8 cellular contexts compared by ENCODE assay signal in the genomic region with DNA sequence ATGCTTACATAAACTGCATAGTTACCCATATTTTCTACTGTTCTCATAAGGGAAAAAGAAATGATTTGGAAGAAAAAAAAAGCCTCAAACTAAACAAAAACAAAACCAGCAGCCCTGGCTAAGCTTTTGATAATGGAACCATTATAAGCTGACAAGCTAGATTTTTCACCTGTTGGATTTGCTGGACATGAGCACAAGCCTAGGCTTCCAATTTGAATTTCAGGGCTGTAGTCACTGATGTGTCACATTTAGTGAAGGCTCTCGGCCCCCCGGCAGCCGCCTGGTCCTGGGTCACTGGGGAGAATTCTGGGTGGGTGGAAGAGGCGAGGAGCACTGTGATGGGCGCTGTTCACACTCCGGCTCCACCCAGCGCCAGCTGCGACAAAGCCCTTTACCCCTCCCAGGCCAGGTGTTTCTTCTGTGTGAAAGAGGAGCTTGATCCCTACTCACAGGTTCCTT. TPM values are rescaled to one million over a fixed set of nuclear protein-coding genes. Genes with fewer than 3 reads are reported as not detected.
DNase-seq lines count a peak whose midpoint lies in the region; ATAC-seq and TF ChIP-seq lines count a peak whose summit lies in the region.

No MANE protein-coding gene starts in this region.

- TF ChIP-seq EP300 in SK-N-SH (IDR thresholded peaks at IDR 0.05; ENCODE audit: borderline replicate concordance in 1 of 2, low read depth in 1 of 2, low read length in 1 of 2): no peak

- peak overlapping the region; percentile 90 for H3K27ac Mint-ChIP-seq in central memory CD8-positive, alpha-beta T cell (ENCODE audit: low read depth)

- WGBS in SK-N-SH (ENCODE audit: low lambda C conversion rate): 96% methylated on average over 8 of the region's 8 CpGs

- H3K4me2 ChIP-seq in SK-N-SH: peak overlapping the region; percentile 100

- peak overlapping the region; percentile 83 for H3K4me3 Mint-ChIP-seq in central memory CD8-positive, alpha-beta T cell

- peaks cover 50% of the 10 kb centered on the region for H3K4me1 Mint-ChIP-seq in central memory CD8-positive, alpha-beta T cell

- H3K9ac ChIP-seq in SK-N-SH: peak overlapping the region; percentile 79

- peak overlapping the region; percentile 94; the same call in 1 of the 2 replicates for H2AFZ ChIP-seq in SK-N-SH (ENCODE audit: low read depth)

- H3K27me3 ChIP-seq in SK-N-SH (ENCODE audit: insufficient read depth): no peaks in the 10 kb centered on the region

- no peak for TF ChIP-seq CTCF in SK-N-SH (IDR thresholded peaks at IDR 0.05)

- no peaks in the 10 kb centered on the region for H4K20me1 ChIP-seq in SK-N-SH (ENCODE audit: insufficient read depth)

- H3K9me2 ChIP-seq in SK-N-SH: no peaks in the 10 kb centered on the region

- POLR2A ChIA-PET in SK-N-SH (lab: Yijun Ruan, JAX): no interaction called here

- H3F3A ChIP-seq in SK-N-SH (replicated peaks; ENCODE audit: insufficient read depth): peaks cover 4% of the 10 kb centered on the region

- TF ChIP-seq RAD21 in SK-N-SH (IDR thresholded peaks at IDR 0.05; ENCODE audit: low read length): no peak

- ATAC-seq in SK-N-SH treated with all-trans-retinoic acid at 6 μM for 48 hours (no peak), GM19324 (IDR thresholded peaks at IDR 0.05; ENCODE audit: low FRiP score, unreplicated experiment) (no peak), HG03460 (IDR thresholded peaks at IDR 0.05; ENCODE audit: unreplicated experiment) (no peak)
- no peak for ATAC-seq in central memory CD8-positive, alpha-beta T cell (replicated peaks; ENCODE audit: extremely low read depth, poor library complexity, severe bottlenecking)

- DNase-seq in SK-N-SH: peak; percentile 24
- DNase-seq in NCI-H510A treated with DMSO at 0.1 percent for 48 hours (lab: John Stamatoyannopoulos, UW): peak; percentile 38
- no peak for DNase-seq in central memory CD8-positive, alpha-beta T cell (ENCODE audit: low spot score in 2 of 2)
- peak; percentile 32 for DNase-seq in myocyte (ENCODE audit: low read depth)
- no peak for DNase-seq in T1000 (lab: John Stamatoyannopoulos, UW)

- no peaks in the 10 kb centered on the region for H3K9me3 Mint-ChIP-seq in central memory CD8-positive, alpha-beta T cell

- H3K4me1 ChIP-seq in SK-N-SH (ENCODE audit: control insufficient read depth in 1 of 2, insufficient read depth in 2 of 2, low read depth in 1 of 2, low read length in 1 of 2): peaks cover 6 to 9% of the 10 kb centered on the region in 2 experiments; a peak in 2 of 4 replicates

- H3K27me3 Mint-ChIP-seq in central memory CD8-positive, alpha-beta T cell: no peaks in the 10 kb centered on the region

- CTCF ChIA-PET in SK-N-SH (lab: Yijun Ruan, JAX): interaction anchor here (1.0 to 3.2 kb wide), 4 partner anchors 8 to 552 kb away, joined by 3 to 22 read pairs (median 4); no protein-coding TSS in a partner anchor

- no peaks in the 10 kb centered on the region for H3K79me2 ChIP-seq in SK-N-SH (ENCODE audit: insufficient read depth)

- H3K9me3 ChIP-seq in SK-N-SH: no peaks in the 10 kb centered on the region

- H3K36me3 Mint-ChIP-seq in central memory CD8-positive, alpha-beta T cell (ENCODE audit: insufficient read depth): peaks cover 21% of the 10 kb centered on the region

- H3K4me3 ChIP-seq in SK-N-SH (ENCODE audit: low read depth in 2 of 2, low read length in 1 of 2): peak overlapping the region; percentile 72 to 77

- peaks cover 0 to 2% of the 10 kb centered on the region in 2 experiments for H3K36me3 ChIP-seq in SK-N-SH (replicated peaks in 1 of 2; ENCODE audit: control insufficient read depth in 1 of 2, insufficient read depth in 2 of 2, low read length in 1 of 2)

- no peak overlapping the region for H3K27ac ChIP-seq in SK-N-SH (ENCODE audit: low read depth in 2 of 2, low read length in 1 of 2)

TF ChIP-seq in SK-N-SH, 30 proteins besides CTCF, POLR2A, EP300 and RAD21 (continues in another document):
- no peak for TF ChIP-seq RXRA (IDR thresholded peaks at IDR 0.05; ENCODE audit: borderline replicate concordance, low read depth)
- TF ChIP-seq RFX5 (IDR thresholded peaks at IDR 0.05; ENCODE audit: low read length): no peak
- TF ChIP-seq, protein P1, sequence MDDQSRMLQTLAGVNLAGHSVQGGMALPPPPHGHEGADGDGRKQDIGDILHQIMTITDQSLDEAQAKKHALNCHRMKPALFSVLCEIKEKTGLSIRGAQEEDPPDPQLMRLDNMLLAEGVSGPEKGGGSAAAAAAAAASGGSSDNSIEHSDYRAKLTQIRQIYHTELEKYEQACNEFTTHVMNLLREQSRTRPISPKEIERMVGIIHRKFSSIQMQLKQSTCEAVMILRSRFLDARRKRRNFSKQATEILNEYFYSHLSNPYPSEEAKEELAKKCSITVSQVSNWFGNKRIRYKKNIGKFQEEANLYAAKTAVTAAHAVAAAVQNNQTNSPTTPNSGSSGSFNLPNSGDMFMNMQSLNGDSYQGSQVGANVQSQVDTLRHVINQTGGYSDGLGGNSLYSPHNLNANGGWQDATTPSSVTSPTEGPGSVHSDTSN (IDR thresholded peaks at IDR 0.05): no peak
- no peak for TF ChIP-seq GATA2 (CRISPR knock-in tag; IDR thresholded peaks at IDR 0.05)
- no peak for TF ChIP-seq ELF1 (IDR thresholded peaks at IDR 0.05)
- TF ChIP-seq, protein P2, sequence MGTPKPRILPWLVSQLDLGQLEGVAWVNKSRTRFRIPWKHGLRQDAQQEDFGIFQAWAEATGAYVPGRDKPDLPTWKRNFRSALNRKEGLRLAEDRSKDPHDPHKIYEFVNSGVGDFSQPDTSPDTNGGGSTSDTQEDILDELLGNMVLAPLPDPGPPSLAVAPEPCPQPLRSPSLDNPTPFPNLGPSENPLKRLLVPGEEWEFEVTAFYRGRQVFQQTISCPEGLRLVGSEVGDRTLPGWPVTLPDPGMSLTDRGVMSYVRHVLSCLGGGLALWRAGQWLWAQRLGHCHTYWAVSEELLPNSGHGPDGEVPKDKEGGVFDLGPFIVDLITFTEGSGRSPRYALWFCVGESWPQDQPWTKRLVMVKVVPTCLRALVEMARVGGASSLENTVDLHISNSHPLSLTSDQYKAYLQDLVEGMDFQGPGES (IDR thresholded peaks at IDR 0.05; ENCODE audit: low read depth, low read length): no peak
- TF ChIP-seq, protein P3, sequence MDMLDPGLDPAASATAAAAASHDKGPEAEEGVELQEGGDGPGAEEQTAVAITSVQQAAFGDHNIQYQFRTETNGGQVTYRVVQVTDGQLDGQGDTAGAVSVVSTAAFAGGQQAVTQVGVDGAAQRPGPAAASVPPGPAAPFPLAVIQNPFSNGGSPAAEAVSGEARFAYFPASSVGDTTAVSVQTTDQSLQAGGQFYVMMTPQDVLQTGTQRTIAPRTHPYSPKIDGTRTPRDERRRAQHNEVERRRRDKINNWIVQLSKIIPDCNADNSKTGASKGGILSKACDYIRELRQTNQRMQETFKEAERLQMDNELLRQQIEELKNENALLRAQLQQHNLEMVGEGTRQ (IDR thresholded peaks at IDR 0.05; ENCODE audit: borderline replicate concordance, low read depth, low read length): no peak
- TF ChIP-seq YY1 (IDR thresholded peaks at IDR 0.05; ENCODE audit: low read depth): no peak
- no peak for TF ChIP-seq CHD2 (IDR thresholded peaks at IDR 0.05; ENCODE audit: low read length, partially characterized antibody)
- TF ChIP-seq FOXM1 (IDR thresholded peaks at IDR 0.05; ENCODE audit: low read depth): no peak
- TF ChIP-seq POLR2AphosphoS5 (IDR thresholded peaks at IDR 0.05; ENCODE audit: low read depth, low read length): no peak
- no peak for TF ChIP-seq TCF12 (IDR thresholded peaks at IDR 0.05)

TF ChIP-seq in SK-N-SH treated with all-trans-retinoic acid at 6 μM for 48 hours, 23 proteins besides CTCF, POLR2A, EP300 and RAD21:
- TF ChIP-seq ZFP3 (CRISPR knock-in tag; IDR thresholded peaks at IDR 0.05) (no peak), ARNTL (CRISPR knock-in tag; IDR thresholded peaks at IDR 0.05; ENCODE audit: borderline replicate concordance, low read depth) (no peak), ZNF70 (CRISPR knock-in tag; IDR thresholded peaks at IDR 0.05) (no peak), PPARA (CRISPR knock-in tag; IDR thresholded peaks at IDR 0.05; ENCODE audit: borderline replicate concordance) (no peak), ISL1 (CRISPR knock-in tag; IDR thresholded peaks at IDR 0.05) (no peak), ZFP30 (CRISPR knock-in tag; IDR thresholded peaks at IDR 0.05) (no peak), RARB (CRISPR knock-in tag; IDR thresholded peaks at IDR 0.05) (no peak), OSR1 (CRISPR knock-in tag; IDR thresholded peaks at IDR 0.05) (no peak), SNAI2 (CRISPR knock-in tag; IDR thresholded peaks at IDR 0.05) (no peak), TCF4 (CRISPR knock-in tag; IDR thresholded peaks at IDR 0.05; ENCODE audit: borderline replicate concordance) (no peak), GLIS3 (CRISPR knock-in tag; IDR thresholded peaks at IDR 0.05) (no peak)
- TF ChIP-seq, protein P4, sequence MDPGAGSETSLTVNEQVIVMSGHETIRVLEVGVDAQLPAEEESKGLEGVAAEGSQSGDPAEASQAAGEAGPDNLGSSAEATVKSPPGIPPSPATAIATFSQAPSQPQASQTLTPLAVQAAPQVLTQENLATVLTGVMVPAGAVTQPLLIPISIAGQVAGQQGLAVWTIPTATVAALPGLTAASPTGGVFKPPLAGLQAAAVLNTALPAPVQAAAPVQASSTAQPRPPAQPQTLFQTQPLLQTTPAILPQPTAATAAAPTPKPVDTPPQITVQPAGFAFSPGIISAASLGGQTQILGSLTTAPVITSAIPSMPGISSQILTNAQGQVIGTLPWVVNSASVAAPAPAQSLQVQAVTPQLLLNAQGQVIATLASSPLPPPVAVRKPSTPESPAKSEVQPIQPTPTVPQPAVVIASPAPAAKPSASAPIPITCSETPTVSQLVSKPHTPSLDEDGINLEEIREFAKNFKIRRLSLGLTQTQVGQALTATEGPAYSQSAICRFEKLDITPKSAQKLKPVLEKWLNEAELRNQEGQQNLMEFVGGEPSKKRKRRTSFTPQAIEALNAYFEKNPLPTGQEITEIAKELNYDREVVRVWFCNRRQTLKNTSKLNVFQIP (CRISPR knock-in tag; IDR thresholded peaks at IDR 0.05; ENCODE audit: borderline replicate concordance, low read depth): no peak
- TF ChIP-seq, protein P5, sequence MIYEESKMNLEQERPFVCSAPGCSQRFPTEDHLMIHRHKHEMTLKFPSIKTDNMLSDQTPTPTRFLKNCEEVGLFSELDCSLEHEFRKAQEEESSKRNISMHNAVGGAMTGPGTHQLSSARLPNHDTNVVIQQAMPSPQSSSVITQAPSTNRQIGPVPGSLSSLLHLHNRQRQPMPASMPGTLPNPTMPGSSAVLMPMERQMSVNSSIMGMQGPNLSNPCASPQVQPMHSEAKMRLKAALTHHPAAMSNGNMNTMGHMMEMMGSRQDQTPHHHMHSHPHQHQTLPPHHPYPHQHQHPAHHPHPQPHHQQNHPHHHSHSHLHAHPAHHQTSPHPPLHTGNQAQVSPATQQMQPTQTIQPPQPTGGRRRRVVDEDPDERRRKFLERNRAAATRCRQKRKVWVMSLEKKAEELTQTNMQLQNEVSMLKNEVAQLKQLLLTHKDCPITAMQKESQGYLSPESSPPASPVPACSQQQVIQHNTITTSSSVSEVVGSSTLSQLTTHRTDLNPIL (CRISPR knock-in tag; IDR thresholded peaks at IDR 0.05; ENCODE audit: low read depth): no peak

RNA-seq across cellular contexts. Expression of a gene that starts 4.6 kb away (rescaled TPM):
- polyA plus RNA-seq in SK-N-SH (2012; rRNA removed): 0.08 and 0.10 TPM in 2 replicates
- polyA plus RNA-seq in SK-N-SH (2012; cell fraction: cytosol; rRNA removed): 0.12 and 0.14 TPM in 2 replicates
- polyA plus RNA-seq in SK-N-SH (2012; cell fraction: nucleus; rRNA removed): 0.08 and 0.09 TPM in 2 replicates
- 26.5 and 39.5 TPM in 2 replicates for total RNA-seq in myocyte
- 10.0 TPM for polyA plus RNA-seq in myocyte (2012)

Comparison
In these comparisons a context has a peak if more than half of its experiments do, and no peak if none do; other contexts are left out.
1. DNase-seq: peak in SK-N-SH (single experiment), NCI-H510A treated with DMSO at 0.1 percent for 48 hours (single experiment) and myocyte (single experiment); none in central memory CD8-positive, alpha-beta T cell (0 of 2) and T1000 (single experiment).